Comparison of ENCODE assay signal across 25 cellular contexts in genomic region chr10:98158576-98158975, GRCh38.
"Had no signal": no experiment of that assay in that cellular context is flagged by ENCODE, and none has a peak within 500 bp of the region (broad histone marks: within the 10 kb centered on the region; RNA-seq: fewer than 3 reads in every experiment).

No MANE protein-coding gene starts in this region.

- H3K4me3 ChIP-seq: neural progenitor cell, ovary, psoas muscle, right lobe of liver, sigmoid colon, stomach, thoracic aorta, thyroid gland, tibial nerve, upper lobe of left lung, vagina had no signal

- FAIRE-seq: small intestine, urothelium cell line had no signal

- H3K27ac ChIP-seq: neural progenitor cell, ovary, parathyroid adenoma, psoas muscle, right lobe of liver, sigmoid colon, stomach, thoracic aorta, thyroid gland, tibial nerve, upper lobe of left lung, vagina had no signal

- H3K36me3 ChIP-seq: neural progenitor cell, ovary, thoracic aorta, thyroid gland, vagina had no signal

- H3K4me1 ChIP-seq: neural progenitor cell, right lobe of liver, thyroid gland, tibial nerve, vagina had no signal

- DNase-seq: occipital lobe; ovary; posterior cingulate gyrus; psoas muscle; right cardiac atrium; right lobe of liver; sigmoid colon; small intestine; stimulated activated CD4-positive, alpha-beta T cell treated with anti-CD3 and anti-CD28 coated beads, Interleukin-15, amount 100 ng/mL, for 24 hours; stimulated activated CD4-positive, alpha-beta T cell treated with anti-CD3 and anti-CD28 coated beads, Interleukin-2, amount 100 ng/mL, for 24 hours; stimulated activated CD4-positive, alpha-beta T cell treated with anti-CD3 and anti-CD28 coated beads, Interleukin-2, amount 100 ng/mL, for 48 hours; stimulated activated CD4-positive, alpha-beta T cell treated with anti-CD3 and anti-CD28 coated beads, Interleukin-4, amount 100 ng/mL, for 24 hours; stimulated activated naive B cell treated with anti-CD40 and anti-IgM and Interleukin-4, amounts not matched to agents 10 μg/mL and 1 μg/mL and 100 μg/mL, for 72 hours; stimulated activated naive CD4-positive, alpha-beta T cell treated with Interleukin-2 at 50 U/mL for 16 hours; stomach; thyroid gland; trophoblast cell; upper lobe of left lung had no signal

- H3K9me3 ChIP-seq: ovary, psoas muscle, right lobe of liver, sigmoid colon, stomach, thoracic aorta, thyroid gland, tibial nerve, upper lobe of left lung, vagina had no signal

- ATAC-seq: psoas muscle; right cardiac atrium; right lobe of liver; stimulated activated effector memory CD8-positive, alpha-beta T cell treated with anti-CD3 and anti-CD28 coated beads, Interleukin-12 subunit alpha, Interleukin-12 subunit beta, amount 100 ng/mL, for 72 hours; stimulated activated naive B cell treated with anti-CD40 and anti-IgM and Interleukin-4, amounts not matched to agents 10 μg/mL and 1 μg/mL and 100 μg/mL, for 72 hours had no signal
